8 cellular contexts compared by ENCODE assay signal in genomic region chr3:123960791-123961507, GRCh38.
A peak's percentile ranks its signal among the peaks of the same experiment; 100 is the strongest.
DNase-seq lines count a peak whose midpoint lies in the region; ATAC-seq and TF ChIP-seq lines count a peak whose summit lies in the region.

Gene CCDC14 (minus strand): TSS chr3:123961229. CDS start chr3:123961173, 56 bp downstream.

- no peaks in the 10 kb centered on the region for H3K9me3 Mint-ChIP-seq in central memory CD8-positive, alpha-beta T cell

- peak within 1 kb of the TSS; percentile 92 for H3K4me3 Mint-ChIP-seq in central memory CD8-positive, alpha-beta T cell

- H3K4me3 ChIP-seq in AG09309 (ENCODE audit: control insufficient read depth, low read depth, low read length) = peak within 1 kb of the TSS; percentile 77

- DNase-seq in AG09309 (ENCODE audit: low read depth) (peak; percentile 69), NCI-H345 treated with DMSO at 0.1 percent for 48 hours (lab: John Stamatoyannopoulos, UW; ENCODE audit: unreplicated experiment) (peak; percentile 86), islet precursor cell (peak; percentile 100)
- peak; percentile 43 for DNase-seq in activated CD4-positive, CD25-positive, alpha-beta regulatory T cell treated with anti-CD3 and anti-CD28 coated beads, Interleukin-2, amount 50 U/mL, for 16 hours (ENCODE audit: low read depth, low spot score)
- peak; percentile 35 to 42 for DNase-seq in central memory CD8-positive, alpha-beta T cell (ENCODE audit: low spot score in 2 of 2)
- DNase-seq in stimulated activated CD4-positive, alpha-beta T cell treated with anti-CD3 and anti-CD28 coated beads, Interleukin-12 subunit alpha, Interleukin-12 subunit beta, amount 100 ng/mL, for 4 hours = peak; percentile 78

- no peak for TF ChIP-seq CTCF in AG09309 (IDR thresholded peaks at IDR 0.05; ENCODE audit: control insufficient read depth, insufficient read depth, low read depth, low read length, missing control alignments)

- peak; percentile 83 for ATAC-seq in GM19023 (IDR thresholded peaks at IDR 0.05; ENCODE audit: unreplicated experiment)
- ATAC-seq in HG03196 (IDR thresholded peaks at IDR 0.05; ENCODE audit: unreplicated experiment) = peak; percentile 79
- peak; percentile 75 for ATAC-seq in central memory CD8-positive, alpha-beta T cell (replicated peaks; ENCODE audit: extremely low read depth, poor library complexity, severe bottlenecking)

- peak within 1 kb of the TSS; percentile 96 for H3K27ac Mint-ChIP-seq in central memory CD8-positive, alpha-beta T cell (ENCODE audit: low read depth)

- H3K27me3 Mint-ChIP-seq in central memory CD8-positive, alpha-beta T cell = no peaks in the 10 kb centered on the region

- peaks cover 6% of the 10 kb centered on the region for H3K36me3 Mint-ChIP-seq in central memory CD8-positive, alpha-beta T cell (ENCODE audit: insufficient read depth)

- peaks cover 20% of the 10 kb centered on the region for H3K4me1 Mint-ChIP-seq in central memory CD8-positive, alpha-beta T cell

Comparison
In these comparisons a context has a peak if more than half of its experiments do, and no peak if none do; other contexts are left out.
1. Peak in every context shown above with its lines: DNase-seq, ATAC-seq and H3K4me3 ChIP-seq.
2. DNase-seq: peak in every context shown above with its lines; median percentile 100 in islet precursor cell; 86 in NCI-H345 treated with DMSO at 0.1 percent for 48 hours; 78 in stimulated activated CD4-positive, alpha-beta T cell treated with anti-CD3 and anti-CD28 coated beads, Interleukin-12 subunit alpha, Interleukin-12 subunit beta, amount 100 ng/mL, for 4 hours; 69 in AG09309; 43 in activated CD4-positive, CD25-positive, alpha-beta regulatory T cell treated with anti-CD3 and anti-CD28 coated beads, Interleukin-2, amount 50 U/mL, for 16 hours; 38 in central memory CD8-positive, alpha-beta T cell.